27 cellular contexts compared by ENCODE assay signal in the genomic region with DNA sequence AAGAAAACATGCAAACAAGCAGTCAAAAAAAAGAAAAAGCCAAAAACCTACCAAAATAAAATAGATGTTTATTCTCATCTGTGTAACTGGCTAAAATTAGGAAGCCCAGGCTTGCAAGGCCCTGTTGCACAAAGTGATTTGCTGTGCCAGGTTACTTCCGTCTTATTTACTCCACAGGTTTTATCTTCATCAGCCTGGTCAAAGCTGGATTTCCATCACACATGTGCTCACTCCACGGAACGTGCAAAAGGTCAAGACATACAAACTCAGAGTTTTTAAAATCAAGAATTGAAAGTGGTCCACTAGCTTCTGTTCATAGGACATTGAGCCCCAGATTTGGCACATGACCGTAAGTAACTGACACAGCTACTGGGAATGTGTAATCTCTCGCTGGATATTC.
"Had no signal": no experiment of that assay in that cellular context is flagged by ENCODE, and none has a peak within 500 bp of the region (broad histone marks: within the 10 kb centered on the region; RNA-seq: fewer than 3 reads in every experiment).

No MANE protein-coding gene starts in this region.

- H3K9me3 ChIP-seq: stomach, suprapubic skin, testis, thoracic aorta, thyroid gland, tibial artery, tibial nerve, transverse colon, upper lobe of left lung, upper lobe of right lung, uterus, vagina had no signal

- ATAC-seq: stimulated activated effector memory CD8-positive, alpha-beta T cell treated with anti-CD3 and anti-CD28 coated beads, Interleukin-12 subunit alpha, Interleukin-12 subunit beta, amount 100 ng/mL, for 72 hours; stimulated activated memory B cell treated with anti-CD40 and anti-IgM and Interleukin-4, amounts not matched to agents 10 μg/mL and 1 μg/mL and 100 μg/mL, for 72 hours; stimulated activated naive B cell treated with anti-CD40 and anti-IgM and Interleukin-4, amounts not matched to agents 10 μg/mL and 1 μg/mL and 100 μg/mL, for 72 hours; stimulated activated naive CD8-positive, alpha-beta T cell treated with anti-CD3 and anti-CD28 coated beads, Interleukin-15, amount 100 ng/mL, for 72 hours; stimulated activated naive CD8-positive, alpha-beta T cell treated with anti-CD3 and anti-CD28 coated beads, Interleukin-15, Interleukin-2, amounts not matched to agents 100 U/mL and 50 U/mL, for 24 hours; upper lobe of right lung had no signal

- H3K27ac ChIP-seq: stomach, suprapubic skin, testis, thoracic aorta, thyroid gland, tibial artery, tibial nerve, transverse colon, upper lobe of left lung, upper lobe of right lung, uterus, vagina had no signal

- H3K27me3 ChIP-seq: stomach, suprapubic skin, testis, thyroid gland, tibial artery, tibial nerve, transverse colon, upper lobe of left lung, upper lobe of right lung, uterus, vagina had no signal

- FAIRE-seq: urothelium cell line had no signal

- H3K4me1 ChIP-seq: testis, thyroid gland, tibial artery, tibial nerve, transverse colon, upper lobe of left lung, upper lobe of right lung, uterus, vagina had no signal

- DNase-seq: stimulated activated CD4-positive, alpha-beta T cell treated with anti-CD3 and anti-CD28 coated beads, Interleukin-2, amount 100 ng/mL, for 48 hours; stimulated activated CD4-positive, alpha-beta T cell treated with anti-CD3 and anti-CD28 coated beads, Interleukin-4, amount 100 ng/mL, for 1 hour; stimulated activated CD4-positive, alpha-beta T cell treated with anti-CD3 and anti-CD28 coated beads, Interleukin-4, amount 100 ng/mL, for 24 hours; stimulated activated CD4-positive, alpha-beta T cell treated with anti-CD3 and anti-CD28 coated beads, Interleukin-4, amount 100 ng/mL, for 4 hours; stimulated activated CD8-positive, alpha-beta memory T cell treated with anti-CD3 and anti-CD28 coated beads, Interleukin-4, amount 100 ng/mL, for 48 hours; stimulated activated naive B cell treated with anti-CD40 and anti-IgM and Interleukin-4, amounts not matched to agents 10 μg/mL and 1 μg/mL and 100 μg/mL, for 72 hours; stimulated activated naive CD4-positive, alpha-beta T cell; stimulated activated naive CD4-positive, alpha-beta T cell treated with Interleukin-2 at 50 U/mL for 16 hours; stimulated activated naive CD8-positive, alpha-beta T cell treated with anti-CD3 and anti-CD28 coated beads, Interleukin-15, amount 100 ng/mL, for 72 hours; stimulated activated naive CD8-positive, alpha-beta T cell treated with anti-CD3 and anti-CD28 coated beads, Interleukin-15, Interleukin-2, amounts not matched to agents 100 U/mL and 50 U/mL, for 24 hours; stomach; substantia nigra; testis; thyroid gland; tibial artery; transverse colon; trophoblast cell; upper lobe of left lung; upper lobe of right lung; uterus had no signal

- H3K4me3 ChIP-seq: stomach, suprapubic skin, testis, thoracic aorta, thyroid gland, tibial artery, tibial nerve, transverse colon, upper lobe of left lung, upper lobe of right lung, uterus, vagina had no signal

- H3K36me3 ChIP-seq: stomach, suprapubic skin, thoracic aorta, thyroid gland, tibial artery, tibial nerve, transverse colon, upper lobe of left lung, upper lobe of right lung, uterus, vagina had no signal
